In the genomic region with DNA sequence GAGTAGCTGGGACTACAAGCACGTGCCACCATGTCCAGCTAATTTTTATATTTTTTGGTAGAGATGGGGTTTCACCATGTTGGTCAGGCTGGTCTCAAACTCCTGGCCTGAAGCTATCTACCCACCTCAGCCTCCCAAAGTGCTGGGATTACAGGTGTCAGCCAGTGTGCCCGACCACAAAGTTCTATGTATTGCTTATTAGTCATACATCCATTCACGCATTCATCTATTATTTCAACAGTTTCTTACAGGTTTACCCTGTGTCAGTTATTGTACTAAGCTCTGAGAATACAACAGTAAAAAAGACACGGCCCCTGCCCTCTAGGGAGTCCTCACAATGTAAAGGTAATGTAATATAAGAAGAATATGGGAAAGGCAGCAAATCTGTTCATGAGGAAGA, we compare ENCODE assay signal across 22 cellular contexts.
"Had no signal": no experiment of that assay in that cellular context is flagged by ENCODE, and none has a peak within 500 bp of the region (broad histone marks: within the 10 kb centered on the region; RNA-seq: fewer than 3 reads in every experiment).

No MANE protein-coding gene starts in this region.

- H3K4me1 ChIP-seq: parathyroid adenoma, thyroid gland had no signal

- H3K27me3 ChIP-seq: gastrocnemius medialis, neural progenitor cell, right atrium auricular region, stomach, thyroid gland had no signal

- H3K79me2 ChIP-seq: parathyroid adenoma had no signal

- H3K9me3 ChIP-seq: gastrocnemius medialis, right atrium auricular region, stomach, thyroid gland had no signal

- H3K4me2 ChIP-seq: neural progenitor cell, smooth muscle cell had no signal

- H3K27me3 Mint-ChIP-seq: effector memory CD8-positive, alpha-beta T cell; naive thymus-derived CD4-positive, alpha-beta T cell; progenitor cell of endocrine pancreas; stimulated activated naive B cell treated with anti-CD40 and anti-IgM and Interleukin-4, amounts not matched to agents 10 μg/mL and 1 μg/mL and 100 μg/mL, for 72 hours had no signal

- ATAC-seq: effector memory CD8-positive, alpha-beta T cell; gastrocnemius medialis; left lobe of liver; naive thymus-derived CD4-positive, alpha-beta T cell; sciatic nerve; stimulated activated naive B cell treated with anti-CD40 and anti-IgM and Interleukin-4, amounts not matched to agents 10 μg/mL and 1 μg/mL and 100 μg/mL, for 72 hours had no signal

- H3K9me3 Mint-ChIP-seq: naive thymus-derived CD4-positive, alpha-beta T cell; nephron; neural progenitor cell had no signal

- H3K9ac ChIP-seq: neural progenitor cell, parathyroid adenoma had no signal

- H3K27ac Mint-ChIP-seq: effector memory CD8-positive, alpha-beta T cell; neural progenitor cell; progenitor cell of endocrine pancreas; stimulated activated naive B cell treated with anti-CD40 and anti-IgM and Interleukin-4, amounts not matched to agents 10 μg/mL and 1 μg/mL and 100 μg/mL, for 72 hours had no signal

- H3K4me3 Mint-ChIP-seq: effector memory CD8-positive, alpha-beta T cell; nephron; neural progenitor cell; stimulated activated naive B cell treated with anti-CD40 and anti-IgM and Interleukin-4, amounts not matched to agents 10 μg/mL and 1 μg/mL and 100 μg/mL, for 72 hours had no signal

- DNase-seq: cortex of kidney; effector memory CD8-positive, alpha-beta T cell; gastrocnemius medialis; head of caudate nucleus; mesenchymal stem cell; midbrain; naive thymus-derived CD4-positive, alpha-beta T cell; stimulated activated CD4-positive, alpha-beta T cell treated with anti-CD3 and anti-CD28 coated beads, Interleukin-12 subunit alpha, Interleukin-12 subunit beta, amount 100 ng/mL, for 4 hours; stimulated activated CD4-positive, alpha-beta T cell treated with anti-CD3 and anti-CD28 coated beads, Interleukin-4, amount 100 ng/mL, for 4 hours; stimulated activated naive B cell treated with anti-CD40 and anti-IgM and Interleukin-4, amounts not matched to agents 10 μg/mL and 1 μg/mL and 100 μg/mL, for 72 hours; stomach; thyroid gland; trophoblast cell had no signal

- H3K36me3 ChIP-seq: gastrocnemius medialis, neural progenitor cell, right atrium auricular region, stomach, thyroid gland had no signal

- H3K4me3 ChIP-seq: gastrocnemius medialis, lung, neural progenitor cell, right atrium auricular region, smooth muscle cell, stomach, thyroid gland had no signal

- H3K36me3 Mint-ChIP-seq: neural progenitor cell had no signal

- H3K27ac ChIP-seq: gastrocnemius medialis, neural progenitor cell, parathyroid adenoma, right atrium auricular region, stomach, thyroid gland had no signal
